In genomic region chr4:59002148-59002547, GRCh38 we compare ENCODE assay signal across 10 cellular contexts.
"Had no signal": no experiment of that assay in that cellular context is flagged by ENCODE, and none has a peak within 500 bp of the region (broad histone marks: within the 10 kb centered on the region; RNA-seq: fewer than 3 reads in every experiment).

No MANE protein-coding gene starts in this region.

- H3K9me3 Mint-ChIP-seq: H9 had no signal

- H3K36me3 ChIP-seq: HAP-1 had no signal

- FAIRE-seq: H1, H54 had no signal

- H3K9me3 ChIP-seq: HAP-1 had no signal

- ATAC-seq: HCT116 had no signal

- H3K4me3 Mint-ChIP-seq: H9, HFFc6 had no signal

- H2AFZ ChIP-seq: GM23248 had no signal

- DNase-seq: GM23248, GOT3, H7, H9, HCEC 1CT, HFFc6 had no signal

- H3K4me1 ChIP-seq: HAP-1 had no signal

- H3K27ac ChIP-seq: GM23248 had no signal

- H3K9ac ChIP-seq: GM23248 had no signal

- H3K27ac Mint-ChIP-seq: H9, HFFc6 had no signal

- H3K4me3 ChIP-seq: GM23248, HAP-1 had no signal
